In genomic region chr14:31964979-31965734, GRCh38 we compare ENCODE assay signal across 1 cellular context.
TF ChIP-seq lines count a peak whose summit lies in the region.

No MANE protein-coding gene starts in this region.

TF ChIP-seq in HepG2, 621 proteins besides CTCF, POLR2A, EP300 and RAD21 (continued from another document):
- TF ChIP-seq, protein P1, sequence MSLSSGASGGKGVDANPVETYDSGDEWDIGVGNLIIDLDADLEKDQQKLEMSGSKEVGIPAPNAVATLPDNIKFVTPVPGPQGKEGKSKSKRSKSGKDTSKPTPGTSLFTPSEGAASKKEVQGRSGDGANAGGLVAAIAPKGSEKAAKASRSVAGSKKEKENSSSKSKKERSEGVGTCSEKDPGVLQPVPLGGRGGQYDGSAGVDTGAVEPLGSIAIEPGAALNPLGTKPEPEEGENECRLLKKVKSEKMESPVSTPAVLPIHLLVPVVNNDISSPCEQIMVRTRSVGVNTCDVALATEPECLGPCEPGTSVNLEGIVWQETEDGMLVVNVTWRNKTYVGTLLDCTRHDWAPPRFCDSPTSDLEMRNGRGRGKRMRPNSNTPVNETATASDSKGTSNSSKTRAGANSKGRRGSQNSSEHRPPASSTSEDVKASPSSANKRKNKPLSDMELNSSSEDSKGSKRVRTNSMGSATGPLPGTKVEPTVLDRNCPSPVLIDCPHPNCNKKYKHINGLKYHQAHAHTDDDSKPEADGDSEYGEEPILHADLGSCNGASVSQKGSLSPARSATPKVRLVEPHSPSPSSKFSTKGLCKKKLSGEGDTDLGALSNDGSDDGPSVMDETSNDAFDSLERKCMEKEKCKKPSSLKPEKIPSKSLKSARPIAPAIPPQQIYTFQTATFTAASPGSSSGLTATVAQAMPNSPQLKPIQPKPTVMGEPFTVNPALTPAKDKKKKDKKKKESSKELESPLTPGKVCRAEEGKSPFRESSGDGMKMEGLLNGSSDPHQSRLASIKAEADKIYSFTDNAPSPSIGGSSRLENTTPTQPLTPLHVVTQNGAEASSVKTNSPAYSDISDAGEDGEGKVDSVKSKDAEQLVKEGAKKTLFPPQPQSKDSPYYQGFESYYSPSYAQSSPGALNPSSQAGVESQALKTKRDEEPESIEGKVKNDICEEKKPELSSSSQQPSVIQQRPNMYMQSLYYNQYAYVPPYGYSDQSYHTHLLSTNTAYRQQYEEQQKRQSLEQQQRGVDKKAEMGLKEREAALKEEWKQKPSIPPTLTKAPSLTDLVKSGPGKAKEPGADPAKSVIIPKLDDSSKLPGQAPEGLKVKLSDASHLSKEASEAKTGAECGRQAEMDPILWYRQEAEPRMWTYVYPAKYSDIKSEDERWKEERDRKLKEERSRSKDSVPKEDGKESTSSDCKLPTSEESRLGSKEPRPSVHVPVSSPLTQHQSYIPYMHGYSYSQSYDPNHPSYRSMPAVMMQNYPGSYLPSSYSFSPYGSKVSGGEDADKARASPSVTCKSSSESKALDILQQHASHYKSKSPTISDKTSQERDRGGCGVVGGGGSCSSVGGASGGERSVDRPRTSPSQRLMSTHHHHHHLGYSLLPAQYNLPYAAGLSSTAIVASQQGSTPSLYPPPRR (CRISPR knock-in tag; IDR thresholded peaks at IDR 0.05; ENCODE audit: borderline replicate concordance) = 0 out of 2 replicates have a peak, but pooled peaks have one; percentile 22
- no peak for TF ChIP-seq ARID4A (CRISPR knock-in tag; IDR thresholded peaks at IDR 0.05; ENCODE audit: borderline replicate concordance)
- TF ChIP-seq ZMYM2 (CRISPR knock-in tag; IDR thresholded peaks at IDR 0.05) = peak; percentile 22; the same call in 1 of the 2 replicates
- no peak for TF ChIP-seq CBX5 (CRISPR knock-in tag; IDR thresholded peaks at IDR 0.05; ENCODE audit: borderline replicate concordance)
- no peak for TF ChIP-seq SETDB1 (CRISPR knock-in tag; IDR thresholded peaks at IDR 0.05; ENCODE audit: borderline replicate concordance)
- TF ChIP-seq PHF20 (CRISPR knock-in tag; IDR thresholded peaks at IDR 0.05) = no peak
- TF ChIP-seq ARNTL (CRISPR knock-in tag; IDR thresholded peaks at IDR 0.05) = 0 out of 2 replicates have a peak, but pooled peaks have one; percentile 32
- TF ChIP-seq SMC3 (IDR thresholded peaks at IDR 0.05; ENCODE audit: low read length) = no peak
- TF ChIP-seq ZNF567 (CRISPR knock-in tag; IDR thresholded peaks at IDR 0.05; ENCODE audit: borderline replicate concordance) = 0 out of 2 replicates have a peak, but pooled peaks have one; percentile 15
- TF ChIP-seq TAF1 (CRISPR knock-in tag; IDR thresholded peaks at IDR 0.05) = no peak
- TF ChIP-seq HIVEP1 (CRISPR knock-in tag; IDR thresholded peaks at IDR 0.05) = 0 out of 2 replicates have a peak, but pooled peaks have one; percentile 52
- 0 out of 2 replicates have a peak, but pooled peaks have one; percentile 25 for TF ChIP-seq ZNF782 (CRISPR knock-in tag; IDR thresholded peaks at IDR 0.05; ENCODE audit: borderline replicate concordance)
- 0 out of 2 replicates have a peak, but pooled peaks have one; percentile 33 for TF ChIP-seq TMF1 (CRISPR knock-in tag; IDR thresholded peaks at IDR 0.05; ENCODE audit: low read depth)
